ENCODE assay signal across 8 cellular contexts in genomic region chr14:73728106-73729014, GRCh38. TPM values are rescaled to one million over a fixed set of nuclear protein-coding genes. Genes with fewer than 3 reads are reported as not detected.
DNase-seq lines count a peak whose midpoint lies in the region; ATAC-seq and FAIRE-seq lines count a peak whose summit lies in the region.

No MANE protein-coding gene starts in this region.

- intact Hi-C loops in right cardiac atrium (cut with DNase I): loop anchor here (5.0 to 10.0 kb wide), 4 partner anchors 56 to 136 kb away; no protein-coding TSS in a partner anchor

- peaks cover 5% of the 10 kb centered on the region for H3K4me1 ChIP-seq in right cardiac atrium (ENCODE audit: control insufficient read depth, insufficient read depth, low read length)

- H3K27ac ChIP-seq in right cardiac atrium (ENCODE audit: low read length): peak overlapping the region; percentile 2

- H3K4me3 Mint-ChIP-seq in T-helper 2 cell treated with Interferon-gamma antibody and Interleukin-4, amounts not matched to agents 5 μg/mL and 100 μg/mL, for 36 hours: peak overlapping the region; percentile 45

- H3K27ac Mint-ChIP-seq in T-helper 2 cell treated with Interferon-gamma antibody and Interleukin-4, amounts not matched to agents 5 μg/mL and 100 μg/mL, for 36 hours: peak overlapping the region; percentile 78

- ATAC-seq in right cardiac atrium (peak; percentile 68 to 71), GM18867 (IDR thresholded peaks at IDR 0.05; ENCODE audit: unreplicated experiment) (no peak)

- no peaks in the 10 kb centered on the region for H3K9me3 ChIP-seq in right cardiac atrium (ENCODE audit: control insufficient read depth, low read length)

- 46% methylated on average over 16 of the region's 16 CpGs for WGBS in right cardiac atrium

- H3K4me1 Mint-ChIP-seq in T-helper 2 cell treated with Interferon-gamma antibody and Interleukin-4, amounts not matched to agents 5 μg/mL and 100 μg/mL, for 36 hours (ENCODE audit: low read depth): peaks cover 34% of the 10 kb centered on the region

- H3K9me3 Mint-ChIP-seq in T-helper 2 cell treated with Interferon-gamma antibody and Interleukin-4, amounts not matched to agents 5 μg/mL and 100 μg/mL, for 36 hours: no peaks in the 10 kb centered on the region

- peak; percentile 95 for FAIRE-seq in GM19239 (lab: Jason Lieb, UNC)

- H3K27me3 Mint-ChIP-seq in T-helper 2 cell treated with Interferon-gamma antibody and Interleukin-4, amounts not matched to agents 5 μg/mL and 100 μg/mL, for 36 hours (ENCODE audit: low read depth): no peaks in the 10 kb centered on the region

- H3K27me3 ChIP-seq in right cardiac atrium (ENCODE audit: control insufficient read depth, insufficient read depth): no peaks in the 10 kb centered on the region

- H3K36me3 Mint-ChIP-seq in T-helper 2 cell treated with Interferon-gamma antibody and Interleukin-4, amounts not matched to agents 5 μg/mL and 100 μg/mL, for 36 hours (ENCODE audit: low read depth): peaks cover 62% of the 10 kb centered on the region

- DNase-seq in AG08395 (ENCODE audit: low spot score) (peak; percentile 86), GM19239 (ENCODE audit: insufficient read length, low spot score) (peak; percentile 90), NCI-H146 (lab: John Stamatoyannopoulos, UW) (peak; percentile 46), anterior cingulate cortex (lab: John Stamatoyannopoulos, UW) (peak in 50 of 58 donors; percentile 11 to 85 (median 64)), right cardiac atrium (peak; percentile 87 to 94 (median 92)), retina (peak; percentile 73)
- DNase-seq in T-helper 2 cell treated with Interferon-gamma antibody and Interleukin-4, amounts not matched to agents 5 μg/mL and 100 μg/mL, for 36 hours (ENCODE audit: low spot score): peak; percentile 76

- H3K4me3 ChIP-seq in right cardiac atrium (ENCODE audit: low read length): no peak overlapping the region

RNA-seq across cellular contexts. Expression of gene PNMA1, which starts 14.2 kb away (rescaled TPM):
- total RNA-seq in right cardiac atrium: 10 to 100 TPM; 25.6 to 36.3 (median 30.0) TPM
- 18.0 TPM for polyA plus RNA-seq in right cardiac atrium
